In the genomic region with DNA sequence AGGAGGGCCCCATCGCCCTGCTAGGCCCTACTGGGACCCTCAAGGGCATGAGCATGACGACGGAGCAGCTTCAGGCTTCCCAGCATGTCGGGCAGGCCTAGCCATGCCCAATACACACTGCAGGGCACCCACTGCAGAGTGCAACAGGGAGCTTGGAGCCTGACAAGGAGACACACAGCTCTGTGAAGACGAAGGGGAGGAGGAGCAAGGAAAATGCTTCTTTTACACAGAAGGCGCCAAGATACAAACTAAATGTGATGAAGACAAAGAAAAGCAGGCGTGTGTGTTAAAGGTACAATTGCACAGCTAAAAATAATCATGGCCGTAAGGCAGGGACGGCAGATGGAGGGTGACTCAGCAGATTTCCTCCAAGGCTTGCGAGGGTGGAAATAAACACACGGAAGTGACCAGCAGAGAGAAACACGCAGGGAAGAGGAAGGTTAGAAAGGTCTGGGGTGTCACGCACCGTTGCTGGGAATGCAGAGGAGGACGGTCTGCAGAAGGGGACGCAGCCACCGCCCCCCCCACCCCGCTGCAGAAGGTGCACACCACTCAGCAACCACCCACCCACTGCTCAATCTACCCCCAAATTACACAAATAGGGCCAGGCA, we compare ENCODE assay signal across 8 cellular contexts.
DNase-seq lines count a peak whose midpoint lies in the region; ATAC-seq and TF ChIP-seq lines count a peak whose summit lies in the region.

No MANE protein-coding gene starts in this region.

- no peaks in the 10 kb centered on the region for H3K9me3 Mint-ChIP-seq in activated T-cell treated with anti-CD3 and anti-CD28 coated beads, Interleukin-2, amount 50 U/mL, for 24 hours
- H3K9me3 Mint-ChIP-seq in stimulated activated naive B cell treated with anti-CD40 and anti-IgM and Interleukin-4, amounts not matched to agents 10 μg/mL and 1 μg/mL and 100 μg/mL, for 72 hours = peaks cover 0 to 1% of the 10 kb centered on the region in 2 donors

- intact Hi-C loops in mammary epithelial cell (cut with micrococcal nuclease) = no loop called here

- H3K36me3 ChIP-seq in OCI-LY1 (ENCODE audit: insufficient read depth, low read length) (0 out of 2 replicates have a peak, but pooled peaks cover 3% of the 10 kb centered on the region), mammary epithelial cell (ENCODE audit: insufficient read depth, low read length) (peaks cover 2% of the 10 kb centered on the region)

- H3K4me3 Mint-ChIP-seq in activated T-cell treated with anti-CD3 and anti-CD28 coated beads, Interleukin-2, amount 50 U/mL, for 24 hours = peak overlapping the region; percentile 18
- peak overlapping the region; percentile 46 to 53 for H3K4me3 Mint-ChIP-seq in stimulated activated naive B cell treated with anti-CD40 and anti-IgM and Interleukin-4, amounts not matched to agents 10 μg/mL and 1 μg/mL and 100 μg/mL, for 72 hours

- dilution Hi-C loops in mammary epithelial cell (cut with HindIII; ENCODE audit: low sequenced_read_pairs) = no loop called here

- H3K36me3 Mint-ChIP-seq in activated T-cell treated with anti-CD3 and anti-CD28 coated beads, Interleukin-2, amount 50 U/mL, for 24 hours (ENCODE audit: low read depth) = peaks cover 58% of the 10 kb centered on the region
- peaks cover 29 to 42% of the 10 kb centered on the region in 2 donors for H3K36me3 Mint-ChIP-seq in stimulated activated naive B cell treated with anti-CD40 and anti-IgM and Interleukin-4, amounts not matched to agents 10 μg/mL and 1 μg/mL and 100 μg/mL, for 72 hours

- H3K4me1 Mint-ChIP-seq in activated T-cell treated with anti-CD3 and anti-CD28 coated beads, Interleukin-2, amount 50 U/mL, for 24 hours (ENCODE audit: low read depth) = peaks cover 90% of the 10 kb centered on the region
- peaks cover 68 to 85% of the 10 kb centered on the region in 2 donors for H3K4me1 Mint-ChIP-seq in stimulated activated naive B cell treated with anti-CD40 and anti-IgM and Interleukin-4, amounts not matched to agents 10 μg/mL and 1 μg/mL and 100 μg/mL, for 72 hours

- CTCF ChIA-PET in mammary epithelial cell (lab: Charles Lee; ENCODE audit: low non-redundant PET) = no interaction called here

- H3K27ac ChIP-seq in OCI-LY1 (ENCODE audit: low read depth, low read length, poor library complexity, severe bottlenecking) = peak overlapping the region; percentile 77
- H3K27ac ChIP-seq in mammary epithelial cell (ENCODE audit: insufficient read depth, low read depth, low read length) = peak overlapping the region; percentile 53

- peaks cover 68% of the 10 kb centered on the region for H3K4me1 ChIP-seq in OCI-LY1 (ENCODE audit: insufficient read depth, low read length, severe bottlenecking)
- peaks cover 67% of the 10 kb centered on the region for H3K4me1 ChIP-seq in mammary epithelial cell (ENCODE audit: insufficient read depth, low read length)

- H3K27me3 ChIP-seq in OCI-LY1 (ENCODE audit: insufficient read depth, low read length) (no peaks in the 10 kb centered on the region), mammary epithelial cell (ENCODE audit: insufficient read depth, low read length) (no peaks in the 10 kb centered on the region)

- TF ChIP-seq CTCF in OCI-LY1 (IDR thresholded peaks at IDR 0.05; ENCODE audit: low read length) (no peak), mammary epithelial cell (conservative IDR thresholded peaks at IDR 0.05 in 1 of 2, IDR thresholded peaks at IDR 0.05 in 1 of 2; ENCODE audit: extremely low read depth in 1 of 2, insufficient read depth in 1 of 2, low read depth in 1 of 2, low read length in 2 of 2) (no peak)

- H3K4me2 ChIP-seq in OCI-LY1 (ENCODE audit: low read length) (peak overlapping the region; percentile 50), mammary epithelial cell (ENCODE audit: insufficient read depth, low read depth, low read length) (peak overlapping the region; percentile 44)

- H2AFZ ChIP-seq in OCI-LY1 (ENCODE audit: low read length) (no peak overlapping the region), mammary epithelial cell (ENCODE audit: low read depth, low read length) (no peak overlapping the region)

- H3K9me3 ChIP-seq in OCI-LY1 (ENCODE audit: low read length) = no peaks in the 10 kb centered on the region
- H3K9me3 ChIP-seq in mammary epithelial cell (replicated peaks; ENCODE audit: insufficient read depth, low read length) = no peaks in the 10 kb centered on the region

- H3K27ac Mint-ChIP-seq in activated T-cell treated with anti-CD3 and anti-CD28 coated beads, Interleukin-2, amount 50 U/mL, for 24 hours = peak overlapping the region; percentile 97
- H3K27ac Mint-ChIP-seq in stimulated activated naive B cell treated with anti-CD40 and anti-IgM and Interleukin-4, amounts not matched to agents 10 μg/mL and 1 μg/mL and 100 μg/mL, for 72 hours = peak overlapping the region; percentile 77

- H3K79me2 ChIP-seq in OCI-LY1 (ENCODE audit: insufficient read depth, low read length) (peaks cover 47% of the 10 kb centered on the region), mammary epithelial cell (ENCODE audit: insufficient read depth, low read length) (peaks cover 98% of the 10 kb centered on the region)

- peak overlapping the region; percentile 20 for H3K4me3 ChIP-seq in OCI-LY1 (ENCODE audit: low read depth, low read length, poor library complexity, severe bottlenecking)
- H3K4me3 ChIP-seq in mammary epithelial cell (replicated peaks in 1 of 3; ENCODE audit: insufficient read depth in 1 of 3, low read depth in 2 of 3, low read length in 3 of 3) = no peak overlapping the region

- DNase-seq in activated T-cell treated with anti-CD3 and anti-CD28 coated beads, Interleukin-2, amount 50 U/mL, for 24 hours = no peak
- DNase-seq in activated T-cell treated with anti-CD3 and anti-CD28 coated beads, Interleukin-2, amount 50 U/mL, for 1 hour = no peak
- peak; percentile 56 for DNase-seq in mammary epithelial cell
- peak; percentile 57 for DNase-seq in kidney glomerular epithelial cell (lab: John Stamatoyannopoulos, UW)
- DNase-seq in stimulated activated naive B cell treated with anti-CD40 and anti-IgM and Interleukin-4, amounts not matched to agents 10 μg/mL and 1 μg/mL and 100 μg/mL, for 72 hours = no peak
- no peak for DNase-seq in 8988T

- no peaks in the 10 kb centered on the region for H3K27me3 Mint-ChIP-seq in activated T-cell treated with anti-CD3 and anti-CD28 coated beads, Interleukin-2, amount 50 U/mL, for 24 hours
- H3K27me3 Mint-ChIP-seq in stimulated activated naive B cell treated with anti-CD40 and anti-IgM and Interleukin-4, amounts not matched to agents 10 μg/mL and 1 μg/mL and 100 μg/mL, for 72 hours = no peaks in the 10 kb centered on the region

- in situ Hi-C loops in mammary epithelial cell (cut with MboI; ENCODE audit: low sequenced_read_pairs in 2 of 2) = no loop called here

- H3K9ac ChIP-seq in OCI-LY1 (ENCODE audit: low read length) (peak overlapping the region; percentile 55), mammary epithelial cell (ENCODE audit: insufficient read depth, low read length) (no peak overlapping the region)

- WGBS in mammary epithelial cell (ENCODE audit: low coverage, missing lambda C conversion rate) = 0% methylated on average over 4 of the region's 18 CpGs

- no peaks in the 10 kb centered on the region for H4K20me1 ChIP-seq in OCI-LY1 (ENCODE audit: insufficient read depth, low read length)
- H4K20me1 ChIP-seq in mammary epithelial cell (ENCODE audit: insufficient read depth, low read length) = no peaks in the 10 kb centered on the region

- no TSS peak for BruUV-seq in mammary epithelial cell (replicated peaks; lab: Mats Ljungman, UMichigan)

- H3F3A ChIP-seq in OCI-LY1 (ENCODE audit: insufficient read depth, low read length) = 0 out of 2 replicates have a peak, but pooled peaks cover 5% of the 10 kb centered on the region

- H3K9me2 ChIP-seq in OCI-LY1 (ENCODE audit: low read depth, low read length) = no peaks in the 10 kb centered on the region

- peak; percentile 54 to 59 for ATAC-seq in stimulated activated naive B cell treated with anti-CD40 and anti-IgM and Interleukin-4, amounts not matched to agents 10 μg/mL and 1 μg/mL and 100 μg/mL, for 72 hours (replicated peaks)
- ATAC-seq in HG03342 (IDR thresholded peaks at IDR 0.05; ENCODE audit: unreplicated experiment) = no peak

Comparison
In these comparisons a context has a peak if more than half of its experiments do, and no peak if none do; other contexts are left out.
1. DNase-seq: peak in mammary epithelial cell (single experiment) and kidney glomerular epithelial cell (single experiment); none in activated T-cell treated with anti-CD3 and anti-CD28 coated beads, Interleukin-2, amount 50 U/mL, for 24 hours (single experiment), activated T-cell treated with anti-CD3 and anti-CD28 coated beads, Interleukin-2, amount 50 U/mL, for 1 hour (single experiment), stimulated activated naive B cell treated with anti-CD40 and anti-IgM and Interleukin-4, amounts not matched to agents 10 μg/mL and 1 μg/mL and 100 μg/mL, for 72 hours (single experiment) and 8988T (single experiment).